In genomic region chr1:103129255-103129654, GRCh38 we compare ENCODE assay signal across 21 cellular contexts. TPM values are rescaled to one million over a fixed set of nuclear protein-coding genes. Genes with fewer than 3 reads are reported as not detected.
DNase-seq lines count a peak whose midpoint lies in the region; ATAC-seq, FAIRE-seq and TF ChIP-seq lines count a peak whose summit lies in the region.
"Had no signal": no experiment of that assay in that cellular context is flagged by ENCODE, and none has a peak within 500 bp of the region (broad histone marks: within the 10 kb centered on the region; RNA-seq: fewer than 3 reads in every experiment).

No MANE protein-coding gene starts in this region.

- peaks cover 11% of the 10 kb centered on the region for H3K9me3 Mint-ChIP-seq in endodermal cell
- H3K9me3 Mint-ChIP-seq: stimulated activated naive CD8-positive, alpha-beta T cell treated with anti-CD3 and anti-CD28 coated beads, Interleukin-15, Interleukin-2, amounts not matched to agents 100 ng/mL and 50 ng/mL, for 24 hours had no signal

- no peak overlapping the region for H3K27ac ChIP-seq in endodermal cell (ENCODE audit: low read depth, low read length)
- H3K27ac ChIP-seq: A549, gastrocnemius medialis, neutrophil, upper lobe of left lung had no signal

- H3K4me1 ChIP-seq in endodermal cell (ENCODE audit: control insufficient read depth, insufficient read depth, low read length), result no peaks in the 10 kb centered on the region
- H3K4me1 ChIP-seq: A549, gastrocnemius medialis, upper lobe of left lung had no signal

- H3K9me3 ChIP-seq in endodermal cell (ENCODE audit: control insufficient read depth, low read length), result no peaks in the 10 kb centered on the region
- H3K9me3 ChIP-seq: A549, gastrocnemius medialis, neutrophil, upper lobe of left lung had no signal

- no peak for FAIRE-seq in bronchial epithelial cell (lab: Jason Lieb, UNC)
- FAIRE-seq: A549, H54 had no signal

- TF ChIP-seq CTCF in bronchial epithelial cell (IDR thresholded peaks at IDR 0.05; ENCODE audit: insufficient read depth, low read length, severe bottlenecking), result no peak
- TF ChIP-seq CTCF in endodermal cell (conservative IDR thresholded peaks at IDR 0.05), result no peak

- DNase-seq in AG08396 (ENCODE audit: low spot score), result peak; percentile 18
- DNase-seq in HT1080 (ENCODE audit: low read depth), result peak; percentile 41
- DNase-seq in bronchial epithelial cell (ENCODE audit: low read depth), result peak; percentile 7
- peak; percentile 71 for DNase-seq in iris pigment epithelial cell (ENCODE audit: low read depth)
- no peak for DNase-seq in occipital lobe (lab: John Stamatoyannopoulos, UW)
- no peak for DNase-seq in endodermal cell
- DNase-seq: activated CD4-positive, alpha-beta T cell treated with anti-CD3 and anti-CD28 coated beads for 36 hours; DMS79; effector memory CD4-positive, alpha-beta T cell; gastrocnemius medialis; NCI-H1105; upper lobe of left lung had no signal

- WGBS in endodermal cell (ENCODE audit: insufficient coverage in 1 of 2, insufficient read length in 1 of 2), 2 experiments, result 94% methylated on average over 1 of the region's 1 CpG; no CpG with 5 or more reads in 1 of the 2 experiments

- H3K36me3 ChIP-seq in bronchial epithelial cell (ENCODE audit: control insufficient read depth, insufficient read depth, low read length) (no peaks in the 10 kb centered on the region), endodermal cell (ENCODE audit: control insufficient read depth, insufficient read depth, low read length) (no peaks in the 10 kb centered on the region)
- H3K36me3 ChIP-seq: gastrocnemius medialis, neutrophil, upper lobe of left lung had no signal

- H3K4me3 Mint-ChIP-seq in endodermal cell, result no peak overlapping the region
- H3K4me3 Mint-ChIP-seq: activated CD4-positive, alpha-beta T cell treated with anti-CD3 and anti-CD28 coated beads for 36 hours; central memory CD8-positive, alpha-beta T cell; stimulated activated naive CD8-positive, alpha-beta T cell treated with anti-CD3 and anti-CD28 coated beads, Interleukin-15, Interleukin-2, amounts not matched to agents 100 ng/mL and 50 ng/mL, for 24 hours had no signal

- no peak overlapping the region for H3K9ac ChIP-seq in endodermal cell (ENCODE audit: extremely low read depth, low read length, poor library complexity, severe bottlenecking)

- H3K36me3 Mint-ChIP-seq in endodermal cell (ENCODE audit: low read depth), result no peaks in the 10 kb centered on the region

- ATAC-seq in HG02678 (IDR thresholded peaks at IDR 0.05; ENCODE audit: unreplicated experiment), result no peak
- no peak for ATAC-seq in HG02571 (IDR thresholded peaks at IDR 0.05; ENCODE audit: unreplicated experiment)
- ATAC-seq: A549; activated CD4-positive, alpha-beta T cell treated with anti-CD3 and anti-CD28 coated beads for 36 hours; gastrocnemius medialis; left lobe of liver; Panc1 had no signal

- no peaks in the 10 kb centered on the region for H3K4me1 Mint-ChIP-seq in endodermal cell
- H3K4me1 Mint-ChIP-seq: activated CD4-positive, alpha-beta T cell treated with anti-CD3 and anti-CD28 coated beads for 36 hours; central memory CD8-positive, alpha-beta T cell had no signal

- H3K27me3 ChIP-seq in bronchial epithelial cell (ENCODE audit: control insufficient read depth, insufficient read depth, low read length) (no peaks in the 10 kb centered on the region), endodermal cell (ENCODE audit: control insufficient read depth, insufficient read depth, low read length, poor library complexity, severe bottlenecking) (no peaks in the 10 kb centered on the region)
- H3K27me3 ChIP-seq: gastrocnemius medialis, neutrophil, upper lobe of left lung had no signal

- H3K27ac Mint-ChIP-seq in endodermal cell, result no peak overlapping the region
- H3K27ac Mint-ChIP-seq: activated CD4-positive, alpha-beta T cell treated with anti-CD3 and anti-CD28 coated beads for 36 hours; stimulated activated naive CD8-positive, alpha-beta T cell treated with anti-CD3 and anti-CD28 coated beads, Interleukin-15, Interleukin-2, amounts not matched to agents 100 ng/mL and 50 ng/mL, for 24 hours had no signal

- no peaks in the 10 kb centered on the region for H3K27me3 Mint-ChIP-seq in endodermal cell (ENCODE audit: insufficient read depth)
- H3K27me3 Mint-ChIP-seq: activated CD4-positive, alpha-beta T cell treated with anti-CD3 and anti-CD28 coated beads for 36 hours; central memory CD8-positive, alpha-beta T cell; stimulated activated naive CD8-positive, alpha-beta T cell treated with anti-CD3 and anti-CD28 coated beads, Interleukin-15, Interleukin-2, amounts not matched to agents 100 ng/mL and 50 ng/mL, for 24 hours had no signal

- H3K4me3 ChIP-seq in bronchial epithelial cell (ENCODE audit: low read depth, low read length) (no peak overlapping the region), endodermal cell (ENCODE audit: low read length) (no peak overlapping the region)
- H3K4me3 ChIP-seq: A549, gastrocnemius medialis, upper lobe of left lung had no signal

RNA-seq across cellular contexts. Expression of gene COL11A1, which starts 20.9 kb away (rescaled TPM):
- 0.10 and 0.71 TPM in 2 replicates for total RNA-seq in HT1080 (2014; rRNA removed; shearing (Covaris generic))
- 0.02 and 0.11 TPM in 2 replicates for polyA plus RNA-seq in HT1080 (2015; cell fraction: cytosol; rRNA removed)
- 0.06 and 0.26 TPM in 2 replicates for polyA plus RNA-seq in HT1080 (2015; cell fraction: nucleus; rRNA removed)
- total RNA-seq in bronchial epithelial cell (under 0.01 and 0.26 TPM in 2 replicates), occipital lobe (45.9 TPM), endodermal cell (10 to 100 TPM in 1 of 2 donors, 1 to 10 TPM in 1; 6.7 to 27.5 TPM)
- 41.6 TPM for polyA plus RNA-seq in endodermal cell (2013, experiment 1 of 2)
- 38.6 TPM for polyA plus RNA-seq in endodermal cell (2013, experiment 2 of 2)
- total RNA-seq: activated CD4-positive, alpha-beta T cell treated with anti-CD3 and anti-CD28 coated beads for 36 hours had no signal

Comparison
In these comparisons a context has a peak if more than half of its experiments do, and no peak if none do; other contexts are left out.
1. DNase-seq: peak in AG08396 (single experiment), HT1080 (single experiment), bronchial epithelial cell (single experiment) and iris pigment epithelial cell (single experiment); none in occipital lobe (single experiment) and endodermal cell (single experiment).